In the genomic region with DNA sequence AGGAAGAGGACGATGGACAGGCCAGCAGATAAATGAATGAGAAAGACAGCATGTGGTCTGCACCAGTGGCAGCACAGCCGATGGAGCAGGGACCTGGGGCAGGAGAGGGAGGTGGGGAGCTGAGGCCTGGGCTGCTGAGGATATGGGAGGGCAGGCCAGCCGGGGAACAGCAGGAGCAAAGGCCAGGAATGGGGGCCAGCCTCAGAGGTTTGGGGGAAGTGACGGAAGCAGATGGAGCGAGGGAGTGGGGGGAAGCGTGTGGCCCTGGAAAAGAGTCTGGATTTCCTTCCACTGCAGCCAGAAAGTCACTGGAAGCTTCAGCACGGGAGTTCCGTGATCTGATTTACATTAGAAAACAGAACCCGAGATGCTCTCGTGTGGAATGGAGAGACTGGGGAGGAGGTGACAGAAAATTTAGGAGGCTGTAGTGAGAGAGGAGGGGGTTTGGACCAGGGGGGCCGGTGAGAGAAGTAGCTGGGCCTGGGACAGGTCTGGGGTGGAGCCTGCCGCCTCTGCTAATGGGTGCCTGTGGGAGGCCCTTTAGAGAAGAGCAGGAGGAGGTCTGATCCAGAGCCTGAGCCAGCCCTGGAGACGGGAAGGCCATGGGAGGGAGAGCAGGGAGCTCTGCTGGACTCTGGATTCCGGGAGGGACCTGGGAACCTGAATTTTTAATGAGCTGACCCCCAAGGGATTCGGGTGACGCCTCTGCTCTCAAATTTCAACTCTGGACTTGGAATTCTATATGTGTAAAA, we compare ENCODE assay signal across 25 cellular contexts.
"Had no signal": no experiment of that assay in that cellular context is flagged by ENCODE, and none has a peak within 500 bp of the region (broad histone marks: within the 10 kb centered on the region; RNA-seq: fewer than 3 reads in every experiment).

No MANE protein-coding gene starts in this region.

- H3K4me3 Mint-ChIP-seq: activated CD8-positive, alpha-beta memory T cell treated with anti-CD3 and anti-CD28 coated beads, Interleukin-2, amount 10 ng/mL, durations not matched to agents 7 days and 5 days; activated naive CD4-positive, alpha-beta T cell treated with anti-CD3 and anti-CD28 coated beads, Interleukin-2, amount 50 U/mL, for 24 hours; activated naive CD8-positive, alpha-beta T cell treated with anti-CD3 and anti-CD28 coated beads, Interleukin-2, amount 50 U/mL, for 24 hours; activated T-cell treated with anti-CD3 and anti-CD28 coated beads, Interleukin-2, amount 50 U/mL, for 24 hours; activated T-helper 1 cell treated with anti-CD3 and anti-CD28 coated beads, Interleukin-12 subunit alpha, Interleukin-12 subunit beta, Interleukin-2, Interleukin-4 antibody, amounts not matched to agents 30 ng/mL and 10 ng/mL and 1 ng/mL, durations not matched to agents 14 hours and 24 hours and 36 hours had no signal

- H3K36me3 ChIP-seq: ascending aorta had no signal

- H3K4me1 Mint-ChIP-seq: activated CD8-positive, alpha-beta memory T cell treated with anti-CD3 and anti-CD28 coated beads, Interleukin-2, amount 10 ng/mL, durations not matched to agents 7 days and 5 days; activated naive CD4-positive, alpha-beta T cell treated with anti-CD3 and anti-CD28 coated beads, Interleukin-2, amount 50 U/mL, for 24 hours; activated naive CD8-positive, alpha-beta T cell treated with anti-CD3 and anti-CD28 coated beads, Interleukin-2, amount 50 U/mL, for 24 hours had no signal

- H3K27ac Mint-ChIP-seq: activated CD8-positive, alpha-beta memory T cell treated with anti-CD3 and anti-CD28 coated beads, Interleukin-2, amount 10 ng/mL, durations not matched to agents 7 days and 5 days; activated naive CD4-positive, alpha-beta T cell treated with anti-CD3 and anti-CD28 coated beads, Interleukin-2, amount 50 U/mL, for 24 hours; activated naive CD8-positive, alpha-beta T cell treated with anti-CD3 and anti-CD28 coated beads, Interleukin-2, amount 50 U/mL, for 24 hours; activated T-cell treated with anti-CD3 and anti-CD28 coated beads, Interleukin-2, amount 50 U/mL, for 24 hours; activated T-helper 1 cell treated with anti-CD3 and anti-CD28 coated beads, Interleukin-12 subunit alpha, Interleukin-12 subunit beta, Interleukin-2, Interleukin-4 antibody, amounts not matched to agents 30 ng/mL and 10 ng/mL and 1 ng/mL, durations not matched to agents 14 hours and 24 hours and 36 hours had no signal

- H3K9me3 ChIP-seq: ascending aorta, body of pancreas, SK-N-SH had no signal

- DNase-seq: activated CD4-positive, alpha-beta T cell treated with anti-CD3 and anti-CD28 coated beads for 48 hours; activated CD4-positive, alpha-beta T cell treated with anti-CD3 and anti-CD28 coated beads, Interleukin-2, amount 50 U/mL, for 4 hours; activated CD4-positive, CD25-positive, alpha-beta regulatory T cell treated with anti-CD3 and anti-CD28 coated beads, Interleukin-2, amount 50 U/mL, for 72 hours; activated CD8-positive, alpha-beta memory T cell treated with anti-CD3 and anti-CD28 coated beads, Interleukin-2, amount 10 ng/mL, durations not matched to agents 7 days and 5 days; activated effector memory CD4-positive, alpha-beta T cell treated with Interleukin-2 at 50 U/mL for 16 hours; activated naive CD4-positive, alpha-beta T cell; activated naive CD8-positive, alpha-beta T cell treated with anti-CD3 and anti-CD28 coated beads, Interleukin-2, amount 50 U/mL, for 24 hours; activated T-cell treated with anti-CD3 and anti-CD28 coated beads, Interleukin-2, amount 50 U/mL, for 24 hours; amniotic stem cell; body of pancreas; central memory CD4-positive, alpha-beta T cell; Karpas-422; MM.1S; NCI-H1105; NCI-H1436; NCI-H1694 treated with DMSO at 0.1 percent for 48 hours; NCI-H2081; NCI-H510A treated with DMSO at 0.1 percent for 48 hours; PC-3; SIG-M5; SK-N-SH had no signal

- H3K9me3 Mint-ChIP-seq: activated naive CD4-positive, alpha-beta T cell treated with anti-CD3 and anti-CD28 coated beads, Interleukin-2, amount 50 U/mL, for 24 hours; activated T-helper 1 cell treated with anti-CD3 and anti-CD28 coated beads, Interleukin-12 subunit alpha, Interleukin-12 subunit beta, Interleukin-2, Interleukin-4 antibody, amounts not matched to agents 30 ng/mL and 10 ng/mL and 1 ng/mL, durations not matched to agents 14 hours and 24 hours and 36 hours had no signal

- H3K27ac ChIP-seq: ascending aorta, body of pancreas had no signal

- H3K9ac ChIP-seq: SK-N-SH had no signal

- H3K4me1 ChIP-seq: ascending aorta, body of pancreas had no signal

- ATAC-seq: activated CD8-positive, alpha-beta memory T cell treated with anti-CD3 and anti-CD28 coated beads, Interleukin-2, amount 10 ng/mL, durations not matched to agents 7 days and 5 days; activated naive CD8-positive, alpha-beta T cell treated with anti-CD3 and anti-CD28 coated beads, Interleukin-2, amount 50 U/mL, for 24 hours; body of pancreas; K562; PC-3 had no signal

- H3K4me2 ChIP-seq: SK-N-SH had no signal

- H3K4me3 ChIP-seq: ascending aorta, body of pancreas, K562 had no signal

- H3K36me3 Mint-ChIP-seq: activated naive CD4-positive, alpha-beta T cell treated with anti-CD3 and anti-CD28 coated beads, Interleukin-2, amount 50 U/mL, for 24 hours had no signal

- H3K27me3 ChIP-seq: ascending aorta, body of pancreas had no signal
